6 cellular contexts compared by ENCODE assay signal in the genomic region with DNA sequence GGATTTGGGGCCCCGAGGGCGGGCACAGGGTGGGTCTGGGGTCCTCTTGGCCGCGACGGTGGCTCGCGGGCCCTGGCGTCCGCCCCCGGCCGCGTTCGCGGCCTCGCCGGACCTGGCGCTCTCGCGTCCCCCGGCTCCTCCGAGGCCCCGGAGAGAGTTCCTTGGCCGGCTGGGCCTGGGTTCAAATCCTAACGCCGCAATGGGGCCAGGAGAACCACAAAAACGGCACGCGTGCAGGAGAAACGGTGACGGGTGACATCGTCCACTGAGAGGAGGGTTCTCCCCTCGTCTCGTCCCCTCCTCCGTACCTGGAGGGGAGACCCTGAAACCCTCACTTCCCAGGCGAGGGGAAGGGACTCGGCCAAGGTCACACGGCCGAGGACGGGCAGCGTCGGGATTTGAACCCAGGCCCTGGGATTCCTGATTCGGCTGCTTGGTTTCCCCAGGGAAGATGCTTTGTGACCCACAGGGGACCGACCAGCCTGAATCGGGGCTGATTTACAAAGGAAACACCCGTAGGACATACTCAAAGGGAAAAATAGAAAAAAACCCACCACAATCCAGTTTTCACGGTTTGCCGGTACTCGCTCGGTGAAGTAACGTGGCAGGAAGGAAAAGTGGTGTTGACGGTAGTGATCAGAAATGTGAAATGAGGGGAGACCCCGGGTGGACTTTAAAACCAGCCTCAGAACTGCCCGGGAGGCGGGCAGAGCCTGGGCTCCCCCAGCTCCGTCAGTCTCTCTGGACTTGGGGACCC. TPM values are rescaled to one million over a fixed set of nuclear protein-coding genes. Genes with fewer than 3 reads are reported as not detected.
A peak's percentile ranks its signal among the peaks of the same experiment; 100 is the strongest.
DNase-seq lines count a peak whose midpoint lies in the region; ATAC-seq, FAIRE-seq and TF ChIP-seq lines count a peak whose summit lies in the region.

No MANE protein-coding gene starts in this region.

- H3K4me1 Mint-ChIP-seq in CD4-positive, CD25-positive, alpha-beta regulatory T cell, result peaks cover 9 to 76% (median 59%) of the 10 kb centered on the region in 4 donors

- peaks cover 7% of the 10 kb centered on the region for H3K27me3 Mint-ChIP-seq in CD4-positive, CD25-positive, alpha-beta regulatory T cell

- H3K27me3 ChIP-seq in CD4-positive, CD25-positive, alpha-beta regulatory T cell (ENCODE audit: control insufficient read depth, insufficient read depth, low read length), result no peaks in the 10 kb centered on the region
- no peaks in the 10 kb centered on the region for H3K27me3 ChIP-seq in pancreas

- intact Hi-C loops in pancreas (cut with DNase I), result no loop called here

- peaks cover 51% of the 10 kb centered on the region for H3K36me3 Mint-ChIP-seq in CD4-positive, CD25-positive, alpha-beta regulatory T cell

- H3K4me3 ChIP-seq in CD4-positive, CD25-positive, alpha-beta regulatory T cell (ENCODE audit: low read depth, low read length), result peak overlapping the region; percentile 94
- H3K4me3 ChIP-seq in LNCaP clone FGC (ENCODE audit: low read depth, low read length), result peak overlapping the region; percentile 98
- peak overlapping the region; percentile 68 to 99 (median 96) for H3K4me3 ChIP-seq in pancreas

- peaks cover 45% of the 10 kb centered on the region for H3K36me3 ChIP-seq in CD4-positive, CD25-positive, alpha-beta regulatory T cell (ENCODE audit: control insufficient read depth, insufficient read depth, low read length)
- H3K36me3 ChIP-seq in pancreas, result peaks cover 3 to 27% (median 4%) of the 10 kb centered on the region in 3 donors

- no peak for TF ChIP-seq CTCF in LNCaP clone FGC (IDR thresholded peaks at IDR 0.05; ENCODE audit: control insufficient read depth, extremely low read depth, insufficient read depth)
- TF ChIP-seq CTCF in pancreas (IDR thresholded peaks at IDR 0.05), result no peak

- no peak for ATAC-seq in CD4-positive, CD25-positive, alpha-beta regulatory T cell (ENCODE audit: low read depth in 2 of 2)
- ATAC-seq in pancreas (peak in 1 of 4 donors; percentile 2), HG02884 (IDR thresholded peaks at IDR 0.05; ENCODE audit: unreplicated experiment) (no peak)

- H3K9me3 ChIP-seq in CD4-positive, CD25-positive, alpha-beta regulatory T cell (ENCODE audit: control insufficient read depth in 2 of 2, low read length in 2 of 2), result no peaks in the 10 kb centered on the region
- no peaks in the 10 kb centered on the region for H3K9me3 ChIP-seq in pancreas

- WGBS in pancreas, 2 donors, result 0% methylated on average over 49 to 55 of the region's 55 CpGs

- peak overlapping the region; percentile 97 to 100 (median 100) for H3K4me3 Mint-ChIP-seq in CD4-positive, CD25-positive, alpha-beta regulatory T cell

- peak in 1 of 3 donors; percentile 18 for DNase-seq in CD4-positive, CD25-positive, alpha-beta regulatory T cell
- DNase-seq in LNCaP clone FGC (ENCODE audit: low read depth) (no peak), pancreas (peak in 3 of 6 donors; percentile 29 to 78 (median 31)), inferior parietal cortex (ENCODE audit: extremely low spot score) (no peak)

- peak overlapping the region; percentile 96 for H3K27ac ChIP-seq in CD4-positive, CD25-positive, alpha-beta regulatory T cell (ENCODE audit: insufficient read depth, low read length, poor library complexity, severe bottlenecking)
- H3K27ac ChIP-seq in cingulate gyrus (ENCODE audit: low read depth, low read length), result peak overlapping the region; percentile 93
- H3K27ac ChIP-seq in pancreas, result peak overlapping the region; percentile 86 to 94 (median 93)

- H3K9me3 Mint-ChIP-seq in CD4-positive, CD25-positive, alpha-beta regulatory T cell, result no peaks in the 10 kb centered on the region

- H3K27ac Mint-ChIP-seq in CD4-positive, CD25-positive, alpha-beta regulatory T cell, result peak overlapping the region; percentile 99 to 100 (median 100)

- peaks cover 86% of the 10 kb centered on the region for H3K4me1 ChIP-seq in CD4-positive, CD25-positive, alpha-beta regulatory T cell (ENCODE audit: control insufficient read depth, insufficient read depth, low read length, poor library complexity, severe bottlenecking)
- peaks cover 37 to 41% (median 37%) of the 10 kb centered on the region in 3 donors for H3K4me1 ChIP-seq in pancreas

- FAIRE-seq in pancreas (lab: Jason Lieb, UNC), result no peak

RNA-seq across cellular contexts. Expression of a gene that starts 0.7 kb away (rescaled TPM):
- total RNA-seq in CD4-positive, CD25-positive, alpha-beta regulatory T cell, result 204 TPM
- 10 to 100 TPM; 36.9 to 56.2 (median 45.9) TPM for polyA plus RNA-seq in CD4-positive, CD25-positive, alpha-beta regulatory T cell
- total RNA-seq in pancreas, result 10 to 100 TPM; 28.9 to 52.8 (median 41.1) TPM
- 10 to 100 TPM; 63.5 to 84.3 TPM for polyA plus RNA-seq in pancreas

RNA-seq across cellular contexts. Expression of a gene that starts 1.0 kb away (rescaled TPM):
- total RNA-seq in CD4-positive, CD25-positive, alpha-beta regulatory T cell, result 271 TPM
- 10 to 100 TPM; 23.0 to 26.1 (median 23.3) TPM for polyA plus RNA-seq in CD4-positive, CD25-positive, alpha-beta regulatory T cell
- 10 to 100 TPM; 35.0 to 68.3 (median 41.5) TPM for total RNA-seq in pancreas
- polyA plus RNA-seq in pancreas, result 100 to 1,000 TPM; 108 to 112 TPM

RNA-seq across cellular contexts. Expression of a gene that starts 55.8 kb away (rescaled TPM):
- total RNA-seq in CD4-positive, CD25-positive, alpha-beta regulatory T cell, result 3.1 TPM
- polyA plus RNA-seq in CD4-positive, CD25-positive, alpha-beta regulatory T cell, result not detected
- under 1 TPM in 5 of 6 donors, not detected in 1; 0.09 to 0.22 (median 0.19) TPM for total RNA-seq in pancreas
- polyA plus RNA-seq in pancreas, result under 1 TPM; 0.27 to 0.85 TPM

RNA-seq across cellular contexts. Expression of a gene that starts 56.7 kb away (rescaled TPM):
- total RNA-seq in CD4-positive, CD25-positive, alpha-beta regulatory T cell, result 21.2 TPM
- polyA plus RNA-seq in CD4-positive, CD25-positive, alpha-beta regulatory T cell, result 100 to 1,000 TPM in 2 of 4 donors, 10 to 100 TPM in 2; 90.6 to 110 (median 100) TPM
- 10 to 100 TPM; 14.0 to 25.9 (median 23.5) TPM for total RNA-seq in pancreas
- 10 to 100 TPM; 59.3 to 77.5 TPM for polyA plus RNA-seq in pancreas

RNA-seq across cellular contexts. Expression of a gene that starts 57.3 kb away (rescaled TPM):
- total RNA-seq in CD4-positive, CD25-positive, alpha-beta regulatory T cell, result 2.4 TPM
- 1 to 10 TPM; 1.8 to 3.0 (median 2.3) TPM for polyA plus RNA-seq in CD4-positive, CD25-positive, alpha-beta regulatory T cell
- 1 to 10 TPM; 2.1 to 5.5 (median 3.5) TPM for total RNA-seq in pancreas
- 10 to 100 TPM; 12.9 to 16.9 TPM for polyA plus RNA-seq in pancreas
